ENCODE assay signal across 9 cellular contexts in genomic region chr3:120450914-120451669, GRCh38. TPM values are rescaled to one million over a fixed set of nuclear protein-coding genes. Genes with fewer than 3 reads are reported as not detected.
DNase-seq lines count a peak whose midpoint lies in the region; ATAC-seq, FAIRE-seq and TF ChIP-seq lines count a peak whose summit lies in the region.
"Had no signal": no experiment of that assay in that cellular context is flagged by ENCODE, and none has a peak within 500 bp of the region (broad histone marks: within the 10 kb centered on the region; RNA-seq: fewer than 3 reads in every experiment).

FSTL1 (minus strand) TSS chr3:120450992; CDS start chr3:120450746, 246 bp downstream.

- CTCF ChIA-PET in activated CD4-positive, alpha-beta T cell treated with anti-CD3 and anti-CD28 coated beads for 36 hours (lab: Charles Lee): interaction anchor here (1.0 kb wide), 1 partner anchor 108 kb away, joined by 4 read pairs; no protein-coding TSS in a partner anchor
- CTCF ChIA-PET in activated CD4-positive, alpha-beta memory T cell treated with anti-CD3 and anti-CD28 coated beads, Interleukin-2, amount 10 ng/mL, durations not matched to agents 7 days and 5 days (lab: Charles Lee): no interaction called here

- POLR2A ChIA-PET in activated CD4-positive, alpha-beta T cell treated with anti-CD3 and anti-CD28 coated beads for 36 hours (lab: Charles Lee): no interaction called here
- POLR2A ChIA-PET in activated CD4-positive, alpha-beta memory T cell treated with anti-CD3 and anti-CD28 coated beads, Interleukin-2, amount 10 ng/mL, durations not matched to agents 7 days and 5 days (lab: Charles Lee): no interaction called here

- peaks cover 43% of the 10 kb centered on the region for H3K27me3 Mint-ChIP-seq in activated CD4-positive, alpha-beta T cell treated with anti-CD3 and anti-CD28 coated beads for 36 hours
- H3K27me3 Mint-ChIP-seq in activated CD4-positive, alpha-beta memory T cell treated with anti-CD3 and anti-CD28 coated beads, Interleukin-2, amount 10 ng/mL, durations not matched to agents 7 days and 5 days: peaks cover 57% of the 10 kb centered on the region
- peaks cover 4% of the 10 kb centered on the region for H3K27me3 Mint-ChIP-seq in nephron progenitor cell (ENCODE audit: low read depth, poor library complexity)

- H3K36me3 Mint-ChIP-seq in activated CD4-positive, alpha-beta T cell treated with anti-CD3 and anti-CD28 coated beads for 36 hours (ENCODE audit: low read depth): no peaks in the 10 kb centered on the region
- no peaks in the 10 kb centered on the region for H3K36me3 Mint-ChIP-seq in activated CD4-positive, alpha-beta memory T cell treated with anti-CD3 and anti-CD28 coated beads, Interleukin-2, amount 10 ng/mL, durations not matched to agents 7 days and 5 days (ENCODE audit: low read depth)
- peaks cover 12% of the 10 kb centered on the region for H3K36me3 Mint-ChIP-seq in nephron progenitor cell (ENCODE audit: low read depth)

- no peak for DNase-seq in activated CD4-positive, alpha-beta T cell treated with anti-CD3 and anti-CD28 coated beads for 36 hours
- DNase-seq in activated CD4-positive, alpha-beta T cell treated with anti-CD3 and anti-CD28 coated beads, Interleukin-2, amount 50 U/mL, for 48 hours: no peak
- no peak for DNase-seq in activated CD4-positive, alpha-beta memory T cell treated with anti-CD3 and anti-CD28 coated beads, Interleukin-2, amount 10 ng/mL, durations not matched to agents 7 days and 5 days
- DNase-seq in frontal cortex (ENCODE audit: low spot score in 2 of 2) (peak; percentile 29 to 62), nephron progenitor cell (peak; percentile 83), HuH-7.5 (ENCODE audit: low spot score) (no peak), NCI-H748 (lab: John Stamatoyannopoulos, UW; ENCODE audit: unreplicated experiment) (no peak)
- DNase-seq in stimulated activated naive CD4-positive, alpha-beta T cell treated with Interleukin-2 at 50 U/mL for 16 hours (lab: John Stamatoyannopoulos, UW): no peak

- intact Hi-C loops in activated CD4-positive, alpha-beta T cell treated with anti-CD3 and anti-CD28 coated beads for 36 hours (cut with DNase I, micrococcal nuclease): no loop called here

- no peak for ATAC-seq in activated CD4-positive, alpha-beta T cell treated with anti-CD3 and anti-CD28 coated beads for 36 hours

- peaks cover 5% of the 10 kb centered on the region for H3K4me1 Mint-ChIP-seq in activated CD4-positive, alpha-beta T cell treated with anti-CD3 and anti-CD28 coated beads for 36 hours
- H3K4me1 Mint-ChIP-seq in activated CD4-positive, alpha-beta memory T cell treated with anti-CD3 and anti-CD28 coated beads, Interleukin-2, amount 10 ng/mL, durations not matched to agents 7 days and 5 days: peaks cover 12% of the 10 kb centered on the region
- H3K4me1 Mint-ChIP-seq in nephron progenitor cell: peaks cover 49% of the 10 kb centered on the region

- no peak within 1 kb of the TSS for H3K27ac Mint-ChIP-seq in activated CD4-positive, alpha-beta T cell treated with anti-CD3 and anti-CD28 coated beads for 36 hours
- H3K27ac Mint-ChIP-seq in activated CD4-positive, alpha-beta memory T cell treated with anti-CD3 and anti-CD28 coated beads, Interleukin-2, amount 10 ng/mL, durations not matched to agents 7 days and 5 days: no peak within 1 kb of the TSS
- peak within 1 kb of the TSS; percentile 90 for H3K27ac Mint-ChIP-seq in nephron progenitor cell

- no peak for TF ChIP-seq CTCF in nephron progenitor cell (IDR thresholded peaks at IDR 0.05)

- H3K4me3 Mint-ChIP-seq in activated CD4-positive, alpha-beta T cell treated with anti-CD3 and anti-CD28 coated beads for 36 hours: peak within 1 kb of the TSS; percentile 67
- H3K4me3 Mint-ChIP-seq in activated CD4-positive, alpha-beta memory T cell treated with anti-CD3 and anti-CD28 coated beads, Interleukin-2, amount 10 ng/mL, durations not matched to agents 7 days and 5 days: peak within 1 kb of the TSS; percentile 69
- peak within 1 kb of the TSS; percentile 97 for H3K4me3 Mint-ChIP-seq in nephron progenitor cell

- FAIRE-seq in frontal cortex (lab: Jason Lieb, UNC): no peak
- FAIRE-seq: endometrium had no signal

- no peaks in the 10 kb centered on the region for H3K9me3 Mint-ChIP-seq in activated CD4-positive, alpha-beta T cell treated with anti-CD3 and anti-CD28 coated beads for 36 hours (ENCODE audit: low read depth)
- H3K9me3 Mint-ChIP-seq in activated CD4-positive, alpha-beta memory T cell treated with anti-CD3 and anti-CD28 coated beads, Interleukin-2, amount 10 ng/mL, durations not matched to agents 7 days and 5 days: no peaks in the 10 kb centered on the region
- peaks cover 5% of the 10 kb centered on the region for H3K9me3 Mint-ChIP-seq in nephron progenitor cell

RNA-seq across cellular contexts. Expression of gene FSTL1, which starts in this region (rescaled TPM):
- under 1 TPM; 0.66 to 0.83 TPM for total RNA-seq in activated CD4-positive, alpha-beta T cell treated with anti-CD3 and anti-CD28 coated beads for 36 hours
- total RNA-seq in activated CD4-positive, alpha-beta memory T cell treated with anti-CD3 and anti-CD28 coated beads, Interleukin-2, amount 10 ng/mL, durations not matched to agents 7 days and 5 days: under 1 TPM; 0.30 to 0.35 TPM
- 32.2 TPM for total RNA-seq in frontal cortex

Comparison
In these comparisons a context has a peak if more than half of its experiments do, and no peak if none do; other contexts are left out.
1. RNA of gene FSTL1 (total RNA-seq): 32.2 TPM in frontal cortex (single experiment); 0.66 to 0.83 TPM in activated CD4-positive, alpha-beta T cell treated with anti-CD3 and anti-CD28 coated beads for 36 hours and 0.30 to 0.35 TPM in activated CD4-positive, alpha-beta memory T cell treated with anti-CD3 and anti-CD28 coated beads, Interleukin-2, amount 10 ng/mL, durations not matched to agents 7 days and 5 days; every median in the first group is over 10 times any median in the second.
2. DNase-seq: peak in frontal cortex (2 of 2) and nephron progenitor cell (single experiment); none in activated CD4-positive, alpha-beta T cell treated with anti-CD3 and anti-CD28 coated beads for 36 hours (single experiment), activated CD4-positive, alpha-beta T cell treated with anti-CD3 and anti-CD28 coated beads, Interleukin-2, amount 50 U/mL, for 48 hours (0 of 2), activated CD4-positive, alpha-beta memory T cell treated with anti-CD3 and anti-CD28 coated beads, Interleukin-2, amount 10 ng/mL, durations not matched to agents 7 days and 5 days (single experiment), stimulated activated naive CD4-positive, alpha-beta T cell treated with Interleukin-2 at 50 U/mL for 16 hours (single experiment), HuH-7.5 (single experiment) and NCI-H748 (single experiment).
3. Peak in every context shown above with its lines, with median percentiles within 50 percentile points of each other: H3K4me3 Mint-ChIP-seq.